In the genomic region with DNA sequence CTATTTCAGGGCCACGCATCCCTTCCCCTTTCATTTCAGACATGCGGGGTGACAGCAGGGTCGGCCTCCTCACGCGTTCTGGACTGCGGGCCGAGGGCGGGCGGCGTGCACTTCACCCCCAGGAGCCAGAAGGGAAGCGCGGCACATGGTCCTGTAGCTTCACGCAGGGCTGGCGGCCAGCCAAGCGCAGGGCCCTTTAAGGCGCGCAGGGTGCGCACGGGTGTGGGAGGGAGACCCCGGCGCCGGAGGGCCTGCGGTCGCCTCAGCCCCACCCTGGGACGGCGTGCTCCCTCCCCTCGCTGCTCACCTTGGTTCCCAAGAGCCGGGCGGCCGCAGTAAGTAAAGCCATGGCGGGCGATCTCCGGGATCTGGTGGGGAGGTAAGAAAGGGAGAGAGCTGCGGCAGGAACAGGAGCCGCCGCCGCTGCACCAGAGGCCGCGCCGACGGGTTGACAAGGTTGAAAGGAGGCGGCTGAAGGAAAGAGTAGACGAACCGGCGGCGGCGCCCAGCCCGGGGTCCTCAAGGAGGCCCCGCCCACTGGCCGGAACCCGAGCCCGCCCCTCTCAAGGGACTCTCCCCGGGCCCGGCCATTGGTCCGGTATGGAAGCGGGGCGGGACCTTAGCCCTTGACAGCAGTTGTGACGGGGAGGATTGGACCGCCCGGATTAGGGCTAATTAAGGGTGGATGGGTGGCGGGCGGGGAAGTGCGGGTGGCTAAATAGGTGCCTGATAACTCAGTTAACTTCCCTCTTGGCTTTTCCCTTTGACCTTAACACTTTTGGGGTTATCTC, we compare ENCODE assay signal across 8 cellular contexts.
DNase-seq lines count a peak whose midpoint lies in the region; ATAC-seq and TF ChIP-seq lines count a peak whose summit lies in the region.

A gene (minus strand): TSS at position 478 of the 791 bp plus-strand sequence. CDS start 129 bp downstream, at position 349.

- ATAC-seq in GM19035 (IDR thresholded peaks at IDR 0.05; ENCODE audit: unreplicated experiment) (peak; percentile 93), HG03354 (IDR thresholded peaks at IDR 0.05; ENCODE audit: poor library complexity, severe bottlenecking, unreplicated experiment) (peak; percentile 94)
- peak; percentile 96 for ATAC-seq in activated CD4-positive, CD25-positive, alpha-beta regulatory T cell treated with anti-CD3 and anti-CD28 coated beads, Interleukin-2, amount 50 U/mL, for 24 hours

- TF ChIP-seq CTCF in AG09319 (IDR thresholded peaks at IDR 0.05; ENCODE audit: low read depth, low read length): no peak

- DNase-seq in AG09319 (ENCODE audit: extremely low read depth, low read depth): peak; percentile 92
- DNase-seq in NCI-H446 treated with DMSO at 0.1 percent for 48 hours (lab: John Stamatoyannopoulos, UW): peak; percentile 93
- peak; percentile 99 for DNase-seq in cerebellar cortex (ENCODE audit: low spot score)
- peak; percentile 100 for DNase-seq in islet precursor cell
- DNase-seq in stimulated activated CD4-positive, alpha-beta T cell treated with anti-CD3 and anti-CD28 coated beads, Interleukin-12 subunit alpha, Interleukin-12 subunit beta, amount 100 ng/mL, for 48 hours (ENCODE audit: low read depth in 2 of 3, low spot score in 1 of 3): peak; percentile 96 to 99 (median 98)

Comparison
In these comparisons a context has a peak if more than half of its experiments do, and no peak if none do; other contexts are left out.
1. Peak in every context shown above with its lines: DNase-seq and ATAC-seq.